In the genomic region with DNA sequence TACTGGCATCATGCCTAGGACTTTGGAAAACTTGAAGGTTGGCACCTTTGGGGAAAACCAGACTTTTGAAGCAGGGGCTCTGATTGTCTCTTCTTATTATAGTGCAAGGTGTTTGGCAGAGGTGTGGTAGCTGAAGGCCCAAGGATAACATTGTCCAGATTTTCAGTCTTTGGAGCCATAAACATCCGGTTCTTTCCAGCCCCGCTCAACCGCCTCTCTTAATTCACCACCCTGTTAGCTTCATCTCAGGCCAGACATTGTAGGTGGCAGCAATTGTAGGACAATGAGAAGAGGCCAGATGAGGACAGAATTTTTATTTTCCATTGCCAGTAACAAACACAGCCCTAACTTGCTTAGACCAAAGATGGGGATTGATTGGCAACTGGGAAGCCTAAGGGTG, we compare ENCODE assay signal across 18 cellular contexts.
"Had no signal": no experiment of that assay in that cellular context is flagged by ENCODE, and none has a peak within 500 bp of the region (broad histone marks: within the 10 kb centered on the region; RNA-seq: fewer than 3 reads in every experiment).

No MANE protein-coding gene starts in this region.

- H3K36me3 ChIP-seq: neural progenitor cell, neutrophil, ovary, pancreas, prostate gland, right atrium auricular region, right lobe of liver, sigmoid colon, spleen had no signal

- H3K9me3 ChIP-seq: neutrophil, ovary, pancreas, prostate gland, right atrium auricular region, right lobe of liver, sigmoid colon had no signal

- H3K9ac ChIP-seq: neural progenitor cell, parathyroid adenoma had no signal

- ATAC-seq: naive thymus-derived CD4-positive, alpha-beta T cell; naive thymus-derived CD8-positive, alpha-beta T cell; natural killer cell treated with Interleukin-12 subunit alpha and Interleukin-12 subunit beta and Interleukin-15 and Interleukin-18, amount 100 ng/mL, for 72 hours; pancreas; psoas muscle; right cardiac atrium; right lobe of liver; sciatic nerve had no signal

- H3K27ac ChIP-seq: neural progenitor cell, neutrophil, ovary, pancreas, parathyroid adenoma, prostate gland, psoas muscle, right atrium auricular region, right lobe of liver, sigmoid colon, skin epidermis, spleen had no signal

- H3K4me1 ChIP-seq: pancreas, prostate gland, psoas muscle, right atrium auricular region, right lobe of liver, sigmoid colon, spleen had no signal

- H3K4me3 ChIP-seq: neural progenitor cell, ovary, pancreas, prostate gland, psoas muscle, right atrium auricular region, right lobe of liver, sigmoid colon, skin epidermis, smooth muscle cell, spleen had no signal

- H3K27me3 ChIP-seq: neural progenitor cell, neutrophil, ovary, pancreas, right atrium auricular region, right lobe of liver, sigmoid colon, spleen had no signal
